In the genomic region with DNA sequence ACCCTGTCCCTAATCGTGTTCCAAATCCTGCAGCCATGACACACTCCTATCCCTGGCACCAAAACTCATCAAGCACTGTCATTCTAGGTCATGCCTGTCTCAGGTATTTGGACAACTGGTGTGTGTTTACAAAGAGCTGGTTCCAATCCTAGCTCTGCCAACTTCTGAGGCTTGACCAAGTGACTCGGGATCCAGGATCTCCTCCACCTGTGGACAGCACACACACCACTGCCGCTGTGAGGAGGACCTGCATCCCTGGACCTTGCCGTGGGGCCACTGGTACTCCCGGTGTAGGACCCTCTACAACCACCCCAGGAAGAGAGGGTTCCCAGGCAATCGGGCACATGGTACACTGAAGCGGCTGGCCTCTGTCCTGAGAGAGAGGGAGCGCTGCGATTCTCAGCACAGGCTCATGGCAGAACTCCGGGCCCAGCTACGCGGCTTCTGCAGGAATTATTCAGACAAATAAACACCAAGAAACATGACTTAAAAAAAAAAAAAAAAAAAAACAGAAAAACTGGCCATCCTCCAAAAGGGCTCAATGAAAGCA, we compare ENCODE assay signal across 26 cellular contexts. TPM values are rescaled to one million over a fixed set of nuclear protein-coding genes. Genes with fewer than 3 reads are reported as not detected.
A peak's percentile ranks its signal among the peaks of the same experiment; 100 is the strongest.
DNase-seq lines count a peak whose midpoint lies in the region; ATAC-seq, FAIRE-seq and TF ChIP-seq lines count a peak whose summit lies in the region.
"Had no signal": no experiment of that assay in that cellular context is flagged by ENCODE, and none has a peak within 500 bp of the region (broad histone marks: within the 10 kb centered on the region; RNA-seq: fewer than 3 reads in every experiment).

No MANE protein-coding gene starts in this region.

- no peak for TF ChIP-seq CTCF in liver (IDR thresholded peaks at IDR 0.05; ENCODE audit: low read depth, low read length, missing input control)
- no peak for TF ChIP-seq CTCF in HepG2 (CRISPR knock-in tag; IDR thresholded peaks at IDR 0.05)
- no peak for TF ChIP-seq CTCF in fibroblast of lung (conservative IDR thresholded peaks at IDR 0.05 in 1 of 2, IDR thresholded peaks at IDR 0.05 in 1 of 2; ENCODE audit: low read depth in 1 of 2, low read length in 2 of 2)
- TF ChIP-seq CTCF in parathyroid adenoma (IDR thresholded peaks at IDR 0.05): no peak

- no peak overlapping the region for H3K4me3 ChIP-seq in liver (ENCODE audit: low read depth in 1 of 3, low read length in 3 of 3)
- H3K4me3 ChIP-seq in HepG2 (replicated peaks in 1 of 3; ENCODE audit: insufficient read depth in 1 of 3, low read depth in 2 of 3, low read length in 3 of 3): no peak overlapping the region
- no peak overlapping the region for H3K4me3 ChIP-seq in fibroblast of lung (replicated peaks in 1 of 4; ENCODE audit: control extremely low read depth in 1 of 4, insufficient read depth in 1 of 4, low read depth in 3 of 4, low read length in 4 of 4)
- H3K4me3 ChIP-seq in parathyroid adenoma (ENCODE audit: low read depth, low read length): no peak overlapping the region
- H3K4me3 ChIP-seq: esophagus squamous epithelium, GM23248, K562, vagina had no signal

- CTCF ChIA-PET in HepG2 (lab: Yijun Ruan, JAX; ENCODE audit: low intra/inter-chr PET ratio, low total read pairs): no interaction called here

- TF ChIP-seq EP300 in HepG2 (IDR thresholded peaks at IDR 0.05; ENCODE audit: low read depth in 2 of 2, low read length in 2 of 2) (no peak), HepG2 (CRISPR knock-in tag; IDR thresholded peaks at IDR 0.05; ENCODE audit: borderline replicate concordance) (no peak)

- no peak overlapping the region for H2AFZ ChIP-seq in HepG2 (ENCODE audit: low read length)
- H2AFZ ChIP-seq in fibroblast of lung (ENCODE audit: low read length): no peak overlapping the region
- no peak overlapping the region for H2AFZ ChIP-seq in parathyroid adenoma
- H2AFZ ChIP-seq: GM23248 had no signal

- H4K20me1 ChIP-seq in HepG2 (ENCODE audit: insufficient read depth, low read length): peaks cover 7% of the 10 kb centered on the region; the same call in 1 of the 2 replicates
- H4K20me1 ChIP-seq in fibroblast of lung (ENCODE audit: control insufficient read depth, extremely low read depth, insufficient read depth, low read length): no peaks in the 10 kb centered on the region

- in situ Hi-C loops in HepG2 (cut with HindIII; ENCODE audit: extremely low pct_ligation_motif_present, low pct_unique_long_range_greater_than_20kb): no loop called here

- peaks cover 9 to 42% (median 32%) of the 10 kb centered on the region in 4 donors for H3K4me1 ChIP-seq in liver (ENCODE audit: control insufficient read depth in 4 of 4, insufficient read depth in 4 of 4, low read length in 3 of 4)
- no peaks in the 10 kb centered on the region for H3K4me1 ChIP-seq in HepG2 (ENCODE audit: insufficient read depth, low read length)
- H3K4me1 ChIP-seq in fibroblast of lung (ENCODE audit: control insufficient read depth, extremely low read depth, insufficient read depth, low read length): peaks cover 7% of the 10 kb centered on the region
- peaks cover 49% of the 10 kb centered on the region for H3K4me1 ChIP-seq in parathyroid adenoma

- H3K79me2 ChIP-seq in HepG2 (ENCODE audit: insufficient read depth, low read length): peaks cover 32% of the 10 kb centered on the region
- peaks cover 39% of the 10 kb centered on the region for H3K79me2 ChIP-seq in fibroblast of lung (ENCODE audit: control insufficient read depth, insufficient read depth, low read length)
- peaks cover 47% of the 10 kb centered on the region for H3K79me2 ChIP-seq in parathyroid adenoma

- H3K27me3 Mint-ChIP-seq in activated T-cell treated with anti-CD3 and anti-CD28 coated beads, Interleukin-2, amount 50 U/mL, for 24 hours: no peaks in the 10 kb centered on the region
- H3K27me3 Mint-ChIP-seq: activated B cell treated with CpG ODN at 0.5 μM for 24 hours; activated CD8-positive, alpha-beta T cell treated with anti-CD3 and anti-CD28 coated beads for 36 hours had no signal

- H3K9me3 Mint-ChIP-seq in activated T-cell treated with anti-CD3 and anti-CD28 coated beads, Interleukin-2, amount 50 U/mL, for 24 hours: no peaks in the 10 kb centered on the region
- H3K9me3 Mint-ChIP-seq: activated B cell treated with CpG ODN at 0.5 μM for 24 hours; activated CD8-positive, alpha-beta T cell treated with anti-CD3 and anti-CD28 coated beads for 36 hours; CD14-positive monocyte had no signal

- no peak overlapping the region for H3K9ac ChIP-seq in liver (ENCODE audit: low read depth in 1 of 2, low read length in 2 of 2)
- H3K9ac ChIP-seq in HepG2 (ENCODE audit: insufficient read depth, low read depth, low read length): no peak overlapping the region
- no peak overlapping the region for H3K9ac ChIP-seq in fibroblast of lung (ENCODE audit: insufficient read depth, low read length)
- H3K9ac ChIP-seq in parathyroid adenoma: no peak overlapping the region
- H3K9ac ChIP-seq: GM23248 had no signal

- WGBS in liver: 38% methylated on average over 12 of the region's 12 CpGs
- WGBS in HepG2 (ENCODE audit: low lambda C conversion rate): 98% methylated on average over 11 of the region's 12 CpGs

- no TSS peak for BruUV-seq in HepG2 (replicated peaks; lab: Mats Ljungman, UMichigan)

- H3K4me1 Mint-ChIP-seq in activated T-cell treated with anti-CD3 and anti-CD28 coated beads, Interleukin-2, amount 50 U/mL, for 24 hours (ENCODE audit: low read depth): peaks cover 32% of the 10 kb centered on the region

- no peak overlapping the region for H3K27ac Mint-ChIP-seq in activated T-cell treated with anti-CD3 and anti-CD28 coated beads, Interleukin-2, amount 50 U/mL, for 24 hours
- H3K27ac Mint-ChIP-seq: activated B cell treated with CpG ODN at 0.5 μM for 24 hours; activated CD8-positive, alpha-beta T cell treated with anti-CD3 and anti-CD28 coated beads for 36 hours had no signal

- intact Hi-C loops in HepG2 (cut with micrococcal nuclease; ENCODE audit: unreplicated experiment): no loop called here

- peaks cover 96% of the 10 kb centered on the region for H3K36me3 Mint-ChIP-seq in activated T-cell treated with anti-CD3 and anti-CD28 coated beads, Interleukin-2, amount 50 U/mL, for 24 hours (ENCODE audit: low read depth)

- POLR2A ChIA-PET in HepG2 (lab: Yijun Ruan, JAX): no interaction called here

- no peaks in the 10 kb centered on the region for H3K27me3 ChIP-seq in liver (ENCODE audit: control insufficient read depth in 4 of 4, insufficient read depth in 4 of 4, low read length in 3 of 4)
- no peaks in the 10 kb centered on the region for H3K27me3 ChIP-seq in HepG2 (ENCODE audit: control insufficient read depth in 1 of 2, insufficient read depth in 2 of 2, low read length in 2 of 2)
- H3K27me3 ChIP-seq in fibroblast of lung (ENCODE audit: control insufficient read depth, insufficient read depth, low read length): no peaks in the 10 kb centered on the region
- H3K27me3 ChIP-seq in parathyroid adenoma (ENCODE audit: control insufficient read depth, insufficient read depth, low read length): no peaks in the 10 kb centered on the region
- H3K27me3 ChIP-seq: esophagus squamous epithelium, vagina had no signal

- H3K27ac ChIP-seq in liver (ENCODE audit: low read depth in 1 of 2, low read length in 2 of 2): peak overlapping the region; percentile 17 to 62
- no peak overlapping the region for H3K27ac ChIP-seq in HepG2 (ENCODE audit: extremely low read length, insufficient read depth, low read length)
- H3K27ac ChIP-seq in fibroblast of lung (ENCODE audit: insufficient read depth, low read length): peak overlapping the region; percentile 36
- peak overlapping the region; percentile 19 for H3K27ac ChIP-seq in parathyroid adenoma
- H3K27ac ChIP-seq: GM23248, vagina had no signal

- H3K4me3 Mint-ChIP-seq in activated T-cell treated with anti-CD3 and anti-CD28 coated beads, Interleukin-2, amount 50 U/mL, for 24 hours: no peak overlapping the region
- H3K4me3 Mint-ChIP-seq: activated B cell treated with CpG ODN at 0.5 μM for 24 hours; activated CD8-positive, alpha-beta T cell treated with anti-CD3 and anti-CD28 coated beads for 36 hours; CD14-positive monocyte had no signal

- no peak overlapping the region for H3K4me2 ChIP-seq in HepG2 (ENCODE audit: low read depth, low read length)
- peak overlapping the region; percentile 45 for H3K4me2 ChIP-seq in fibroblast of lung (ENCODE audit: extremely low read depth, insufficient read depth, low read length)
- H3K4me2 ChIP-seq in parathyroid adenoma (ENCODE audit: low read length): peak overlapping the region; percentile 46

- FAIRE-seq in HepG2 (lab: Jason Lieb, UNC): no peak
- FAIRE-seq: A204.1, K562 had no signal

- TF ChIP-seq RAD21 in liver (IDR thresholded peaks at IDR 0.05): peak; percentile 36 to 61
- TF ChIP-seq RAD21 in HepG2 (CRISPR knock-in tag; IDR thresholded peaks at IDR 0.05): no peak

- TF ChIP-seq POLR2A in HepG2 (IDR thresholded peaks at IDR 0.05; ENCODE audit: insufficient read depth in 1 of 2, low read depth in 2 of 2, low read length in 2 of 2): no peak

- no peak for ATAC-seq in HepG2
- ATAC-seq in HG03159 (IDR thresholded peaks at IDR 0.05; ENCODE audit: unreplicated experiment): no peak
- ATAC-seq: activated CD8-positive, alpha-beta T cell treated with anti-CD3 and anti-CD28 coated beads for 36 hours; K562 had no signal

- DNase-seq in HepG2 (ENCODE audit: low spot score): no peak
- DNase-seq in fibroblast of lung (ENCODE audit: low read depth in 2 of 2): peak in 1 of 2 donors; percentile 65
- DNase-seq in NCI-H1105 (lab: John Stamatoyannopoulos, UW): no peak
- DNase-seq in NCI-H82 (lab: John Stamatoyannopoulos, UW): no peak
- no peak for DNase-seq in activated T-cell treated with anti-CD3 and anti-CD28 coated beads, Interleukin-2, amount 50 U/mL, for 24 hours
- DNase-seq: activated B cell treated with CpG ODN at 0.5 μM for 24 hours; activated CD8-positive, alpha-beta T cell treated with anti-CD3 and anti-CD28 coated beads for 36 hours; cerebellar nuclear complex; DMS 273 treated with DMSO at 0.1 percent for 48 hours; effector CD4-positive, alpha-beta T cell; esophagus squamous epithelium; GDM1; GM23248; NCI-H1694 treated with DMSO at 0.1 percent for 48 hours; NCI-H226; NCI-H774; retina; stimulated activated CD8-positive, alpha-beta memory T cell treated with anti-CD3 and anti-CD28 coated beads, Interleukin-4, amount 100 ng/mL, for 48 hours; T-helper 2 cell had no signal

- H3K36me3 ChIP-seq in liver (ENCODE audit: control insufficient read depth in 4 of 4, insufficient read depth in 3 of 4, low read depth in 1 of 4, low read length in 3 of 4) (peaks cover 5 to 27% (median 16%) of the 10 kb centered on the region in 4 donors), HepG2 (replicated peaks in 1 of 2; ENCODE audit: control insufficient read depth in 1 of 2, insufficient read depth in 2 of 2, low read length in 2 of 2) (peaks cover 21 to 66% of the 10 kb centered on the region in 2 experiments; a peak in 4 of 5 replicates), fibroblast of lung (ENCODE audit: control insufficient read depth, insufficient read depth, low read length) (peaks cover 21% of the 10 kb centered on the region), parathyroid adenoma (ENCODE audit: control insufficient read depth, insufficient read depth, low read length) (no peaks in the 10 kb centered on the region)

- H3K9me3 ChIP-seq in liver (ENCODE audit: control insufficient read depth in 4 of 4, low read length in 3 of 4): no peaks in the 10 kb centered on the region
- H3K9me3 ChIP-seq in HepG2 (ENCODE audit: low read length): no peaks in the 10 kb centered on the region
- no peaks in the 10 kb centered on the region for H3K9me3 ChIP-seq in fibroblast of lung (ENCODE audit: control insufficient read depth, insufficient read depth, low read depth, low read length)
- no peaks in the 10 kb centered on the region for H3K9me3 ChIP-seq in parathyroid adenoma (ENCODE audit: control insufficient read depth, low read length)
- H3K9me3 ChIP-seq: esophagus squamous epithelium, vagina had no signal

RNA-seq across cellular contexts. Expression of gene MLLT1, which starts 20.4 kb away (rescaled TPM):
- 1 to 10 TPM; 2.1 to 6.9 TPM for total RNA-seq in liver
- polyA plus RNA-seq in liver: 10 to 100 TPM in 1 of 2 donors, 1 to 10 TPM in 1; 7.7 to 15.6 TPM
- 11.6 and 12.2 TPM in 2 replicates for total RNA-seq in HepG2 (2016; rRNA removed; fragmentation: Illumina TruSeq; extraction: Trizol)
- total RNA-seq in HepG2 (2016; cell fraction: cytosol; rRNA removed; fragmentation: Illumina TruSeq; extraction: Trizol; ENCODE audit: low read depth): 8.6 and 9.6 TPM in 2 replicates
- total RNA-seq in HepG2 (2016; cell fraction: insoluble cytoplasmic fraction; rRNA removed; fragmentation: Illumina TruSeq; extraction: Trizol): 9.5 and 12.5 TPM in 2 replicates
- total RNA-seq in HepG2 (2016; cell fraction: membrane; rRNA removed; fragmentation: Illumina TruSeq; extraction: Trizol): 12.7 and 15.3 TPM in 2 replicates
- 8.8 and 10.0 TPM in 2 replicates for total RNA-seq in HepG2 (2016; cell fraction: nucleus; rRNA removed; fragmentation: Illumina TruSeq; extraction: Trizol)
- polyA plus RNA-seq in HepG2 (2011; rRNA removed): 11.7 and 12.7 TPM in 2 replicates
- 7.4 and 11.8 TPM in 2 replicates for polyA plus RNA-seq in HepG2 (2011; cell fraction: cytosol; rRNA removed)
- 27.2 and 40.6 TPM in 2 replicates for polyA plus RNA-seq in HepG2 (2011; cell fraction: nucleus; rRNA removed)
- polyA plus RNA-seq in HepG2 (2012): 11.3 and 13.5 TPM in 2 replicates
- 4.7 and 6.0 TPM in 2 replicates for polyA plus RNA-seq in HepG2 (2016; cell fraction: cytosol; fragmentation: Illumina TruSeq; extraction: Trizol; ENCODE audit: low read depth)
- polyA plus RNA-seq in HepG2 (2016; cell fraction: insoluble cytoplasmic fraction; fragmentation: Illumina TruSeq; extraction: Trizol; ENCODE audit: low read depth): 21.6 and 27.3 TPM in 2 replicates
- 15.1 and 15.5 TPM in 2 replicates for polyA plus RNA-seq in HepG2 (2016; cell fraction: membrane; fragmentation: Illumina TruSeq; extraction: Trizol; ENCODE audit: low read depth)
- polyA plus RNA-seq in HepG2 (2016; cell fraction: nucleus; fragmentation: Illumina TruSeq; extraction: Trizol; ENCODE audit: insufficient read depth, low read depth): 29.9 and 38.7 TPM in 2 replicates
- 22.8 and 26.1 TPM in 2 replicates for polyA minus RNA-seq in HepG2 (2011; rRNA and poly(A)+ RNA removed; ENCODE audit: low replicate concordance)
- 20.7 and 22.7 TPM in 2 replicates for polyA minus RNA-seq in HepG2 (2011; cell fraction: cytosol; rRNA and poly(A)+ RNA removed)
- polyA minus RNA-seq in HepG2 (2011; cell fraction: nucleus; rRNA and poly(A)+ RNA removed): 5.4 and 5.6 TPM in 2 replicates
- total RNA-seq in fibroblast of lung: 4.4 and 6.4 TPM in 2 replicates
- polyA plus RNA-seq in fibroblast of lung: 13.7 and 14.4 TPM in 2 replicates
- 31.8 and 34.7 TPM in 2 replicates for polyA plus RNA-seq in fibroblast of lung (2012)
- polyA minus RNA-seq in fibroblast of lung (ENCODE audit: low replicate concordance): 41.0 and 53.4 TPM in 2 replicates
